11 cellular contexts compared by ENCODE assay signal in genomic region chr22:11628651-11629511, GRCh38.
"Had no signal": no experiment of that assay in that cellular context is flagged by ENCODE, and none has a peak within 500 bp of the region (broad histone marks: within the 10 kb centered on the region; RNA-seq: fewer than 3 reads in every experiment).

No MANE protein-coding gene starts in this region.

- DNase-seq: activated CD4-positive, CD25-positive, alpha-beta regulatory T cell; activated T-cell treated with anti-CD3 and anti-CD28 coated beads, Interleukin-2, amount 50 U/mL, for 1 hour; amniotic stem cell; glutamatergic neuron; left colon; mesendoderm; small intestine; T-helper 17 cell had no signal

- ATAC-seq: activated naive CD4-positive, alpha-beta T cell treated with anti-CD3 and anti-CD28 coated beads, Interleukin-2, amount 50 U/mL, for 72 hours; left colon; T-helper 17 cell had no signal

- H3K36me3 ChIP-seq: neural progenitor cell, tibial nerve had no signal

- H3K4me1 ChIP-seq: neural progenitor cell, tibial nerve had no signal

- H2AFZ ChIP-seq: neural progenitor cell had no signal

- H3K4me2 ChIP-seq: neural progenitor cell had no signal

- H3K4me3 ChIP-seq: neural progenitor cell, tibial nerve had no signal

- H3K27me3 ChIP-seq: neural progenitor cell, tibial nerve had no signal

- H3K27ac ChIP-seq: neural progenitor cell, tibial nerve had no signal
